ENCODE assay signal across 1 cellular context in genomic region chr21:38383411-38384245, GRCh38.
TF ChIP-seq lines count a peak whose summit lies in the region.

No MANE protein-coding gene starts in this region.

TF ChIP-seq in IMR-90, 13 proteins besides CTCF, POLR2A, EP300 and RAD21 (continued from another document):
- no peak for TF ChIP-seq MAFK (IDR thresholded peaks at IDR 0.05; ENCODE audit: low read depth, low read length)
- TF ChIP-seq CEBPB (IDR thresholded peaks at IDR 0.05; ENCODE audit: low read depth, low read length) = no peak
- TF ChIP-seq RFX5 (IDR thresholded peaks at IDR 0.05; ENCODE audit: low read depth, low read length) = no peak
- TF ChIP-seq NFE2L2 (IDR thresholded peaks at IDR 0.05; ENCODE audit: low read depth, low read length) = no peak
- TF ChIP-seq MXI1 (IDR thresholded peaks at IDR 0.05; ENCODE audit: borderline replicate concordance, low read depth, low read length) = no peak
- TF ChIP-seq RCOR1 (IDR thresholded peaks at IDR 0.05; ENCODE audit: insufficient replicate concordance, low read length) = no peak
TF ChIP-seq in IMR-90: peak in this region for 0.
